Comparison of ENCODE assay signal across 15 cellular contexts in the genomic region with DNA sequence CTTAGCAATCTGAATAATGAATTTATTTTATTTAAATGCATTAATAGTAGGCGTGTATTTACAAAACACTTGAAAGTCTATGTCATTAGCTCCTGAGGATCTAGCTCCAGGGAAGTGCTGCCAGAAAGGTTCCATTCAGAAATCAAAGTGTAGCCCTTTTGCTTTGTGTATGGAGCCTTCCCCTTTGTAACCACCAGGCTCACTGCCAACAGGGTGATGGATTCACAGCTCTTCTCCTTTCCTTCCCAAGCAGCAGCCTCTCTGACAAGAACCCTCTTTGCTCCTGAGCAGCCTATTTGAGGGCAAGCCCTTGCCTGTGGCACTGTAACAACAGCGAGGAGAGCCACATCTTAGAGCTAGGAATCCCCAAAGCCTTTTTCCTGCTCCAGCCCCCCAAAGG.
DNase-seq lines count a peak whose midpoint lies in the region.
"Had no signal": no experiment of that assay in that cellular context is flagged by ENCODE, and none has a peak within 500 bp of the region (broad histone marks: within the 10 kb centered on the region; RNA-seq: fewer than 3 reads in every experiment).

No MANE protein-coding gene starts in this region.

- DNase-seq in KG1 (lab: John Stamatoyannopoulos, UW), result peak; percentile 20
- peak; percentile 63 for DNase-seq in NCI-H2107 treated with DMSO at 0.1 percent for 48 hours (lab: John Stamatoyannopoulos, UW; ENCODE audit: unreplicated experiment)
- DNase-seq in adipocyte (ENCODE audit: low read depth), result no peak
- peak; percentile 19 for DNase-seq in retina
- no peak for DNase-seq in effector CD8-positive, alpha-beta T cell (lab: John Stamatoyannopoulos, UW)
- no peak for DNase-seq in activated gamma-delta T cell (lab: John Stamatoyannopoulos, UW)
- no peak for DNase-seq in D341Med (ENCODE audit: low spot score)
- DNase-seq: activated CD4-positive, alpha-beta T cell treated with anti-CD3 and anti-CD28 coated beads for 1 hour; activated naive CD8-positive, alpha-beta T cell treated with anti-CD3 and anti-CD28 coated beads for 36 hours; left ventricle myocardium superior; naive thymus-derived CD4-positive, alpha-beta T cell; NCI-H524; T-cell had no signal

- peaks cover 18% of the 10 kb centered on the region for H3K4me1 ChIP-seq in adipocyte (ENCODE audit: control insufficient read depth, insufficient read depth, low read length)
- H3K4me1 ChIP-seq: prostate gland had no signal

- H3K9me3 ChIP-seq in adipocyte (ENCODE audit: control insufficient read depth, low read length), result no peaks in the 10 kb centered on the region
- H3K9me3 ChIP-seq: prostate gland had no signal

- H3K36me3 ChIP-seq in adipocyte (ENCODE audit: control insufficient read depth, insufficient read depth, low read length, severe bottlenecking), result no peaks in the 10 kb centered on the region
- H3K36me3 ChIP-seq: cardiac muscle cell, prostate gland had no signal

- no peaks in the 10 kb centered on the region for H3K27me3 ChIP-seq in adipocyte (replicated peaks; ENCODE audit: control insufficient read depth, insufficient read depth, low read length)
- H3K27me3 ChIP-seq: cardiac muscle cell had no signal

- H3K4me3 ChIP-seq in adipocyte (ENCODE audit: low read length), result no peak overlapping the region
- H3K4me3 ChIP-seq: cardiac muscle cell, prostate gland had no signal

- H3K9ac ChIP-seq in adipocyte (ENCODE audit: low read length), result peak overlapping the region; percentile 49

Comparison
In these comparisons a context has a peak if more than half of its experiments do, and no peak if none do; other contexts are left out.
1. DNase-seq: peak in KG1 (single experiment), NCI-H2107 treated with DMSO at 0.1 percent for 48 hours (single experiment) and retina (single experiment); none in adipocyte (single experiment), effector CD8-positive, alpha-beta T cell (single experiment), activated gamma-delta T cell (single experiment) and D341Med (single experiment).